Comparison of ENCODE assay signal across 22 cellular contexts in genomic region chr1:154481058-154481457, GRCh38. TPM values are rescaled to one million over a fixed set of nuclear protein-coding genes. Genes with fewer than 3 reads are reported as not detected.
DNase-seq lines count a peak whose midpoint lies in the region; ATAC-seq and TF ChIP-seq lines count a peak whose summit lies in the region.
"Had no signal": no experiment of that assay in that cellular context is flagged by ENCODE, and none has a peak within 500 bp of the region (broad histone marks: within the 10 kb centered on the region; RNA-seq: fewer than 3 reads in every experiment).

No MANE protein-coding gene starts in this region.

- H3K27ac Mint-ChIP-seq in GM23338 (no peak overlapping the region), endodermal cell (no peak overlapping the region), WTC11 (no peak overlapping the region)
- H3K27ac Mint-ChIP-seq: dendritic cell treated with granulocyte-macrophage colony-stimulating factor and Interleukin-4, amounts not matched to agents 40 ng/mL and 50 ng/mL, for 4 days had no signal

- no peaks in the 10 kb centered on the region for H3K79me2 ChIP-seq in GM23338 (replicated peaks; ENCODE audit: insufficient read depth)
- H3K79me2 ChIP-seq: hepatocyte had no signal

- H3K4me1 Mint-ChIP-seq in GM23338 (peaks cover 24% of the 10 kb centered on the region), endodermal cell (peaks cover 8% of the 10 kb centered on the region), WTC11 (peaks cover 24% of the 10 kb centered on the region)

- peak overlapping the region in 7 of 11 experiments; percentile 6 to 30 (median 23); a peak in 5 of 22 replicates for H3K9ac ChIP-seq in BLaER1 treated with 17β-estradiol and CSF1 and Interleukin-3, amounts not matched to agents 10 nM and 100 nM
- H3K9ac ChIP-seq in endodermal cell (ENCODE audit: extremely low read depth, low read length, poor library complexity, severe bottlenecking): no peak overlapping the region

- H3K4me2 ChIP-seq in BLaER1 treated with 17β-estradiol and CSF1 and Interleukin-3, amounts not matched to agents 10 nM and 100 nM: peak overlapping the region in 10 of 11 experiments; percentile 1 to 33 (median 16); a peak in 12 of 22 replicates
- no peak overlapping the region for H3K4me2 ChIP-seq in GM23338
- H3K4me2 ChIP-seq: hepatocyte had no signal

- no peaks in the 10 kb centered on the region for H3K9me3 Mint-ChIP-seq in GM23338
- no peaks in the 10 kb centered on the region for H3K9me3 Mint-ChIP-seq in endodermal cell
- no peaks in the 10 kb centered on the region for H3K9me3 Mint-ChIP-seq in WTC11
- H3K9me3 Mint-ChIP-seq: dendritic cell treated with granulocyte-macrophage colony-stimulating factor and Interleukin-4, amounts not matched to agents 40 ng/mL and 50 ng/mL, for 4 days had no signal

- no peak for ATAC-seq in GM23338
- no peak for ATAC-seq in WTC11
- no peak for ATAC-seq in HG03280 (IDR thresholded peaks at IDR 0.05; ENCODE audit: unreplicated experiment)

- H3K36me3 ChIP-seq in BLaER1 treated with 17β-estradiol and CSF1 and Interleukin-3, amounts not matched to agents 10 nM and 100 nM: no peaks in the 10 kb centered on the region
- H3K36me3 ChIP-seq in GM23338 (ENCODE audit: insufficient read depth): no peaks in the 10 kb centered on the region
- H3K36me3 ChIP-seq in endodermal cell (ENCODE audit: control insufficient read depth, insufficient read depth, low read length): no peaks in the 10 kb centered on the region

- no peaks in the 10 kb centered on the region for H3K9me3 ChIP-seq in BLaER1 treated with 17β-estradiol and CSF1 and Interleukin-3, amounts not matched to agents 10 nM and 100 nM (replicated peaks in 1 of 11)
- no peaks in the 10 kb centered on the region for H3K9me3 ChIP-seq in endodermal cell (ENCODE audit: control insufficient read depth, low read length)
- H3K9me3 ChIP-seq: esophagus muscularis mucosa, thyroid gland had no signal

- no peaks in the 10 kb centered on the region for H3F3A ChIP-seq in GM23338 (replicated peaks; ENCODE audit: low read depth)

- 14% methylated on average over 1 of the region's 1 CpG; no CpG with 5 or more reads in 1 of the 2 experiments for WGBS in endodermal cell (ENCODE audit: insufficient coverage in 1 of 2, insufficient read length in 1 of 2), 2 experiments

- CTCF ChIA-PET in WTC11 (lab: Charles Lee): interaction anchor here (0.6 to 9.0 kb wide), 18 partner anchors 12 to 1517 kb away, joined by 3 to 189 read pairs (median 4); partner anchors contain the start of genes CHRNB2 and UBE2Q1

- H3K27me3 Mint-ChIP-seq in GM23338 (ENCODE audit: insufficient read depth, low read depth, poor library complexity) (no peaks in the 10 kb centered on the region), endodermal cell (ENCODE audit: insufficient read depth) (no peaks in the 10 kb centered on the region), WTC11 (ENCODE audit: low read depth) (no peaks in the 10 kb centered on the region)

- no peak overlapping the region for H2AFZ ChIP-seq in GM23338
- H2AFZ ChIP-seq: hepatocyte had no signal

- POLR2A ChIA-PET in WTC11 (lab: Charles Lee): no interaction called here

- intact Hi-C loops in dorsolateral prefrontal cortex (cut with DNase I): loop anchor here (2.0 to 5.0 kb wide), 2 partner anchors 66 kb away; no protein-coding TSS in a partner anchor

- no peaks in the 10 kb centered on the region for H4K20me1 ChIP-seq in BLaER1 treated with 17β-estradiol and CSF1 and Interleukin-3, amounts not matched to agents 10 nM and 100 nM
- H4K20me1 ChIP-seq in GM23338 (replicated peaks; ENCODE audit: insufficient read depth): no peaks in the 10 kb centered on the region

- H3K27ac ChIP-seq in BLaER1 treated with 17β-estradiol and CSF1 and Interleukin-3, amounts not matched to agents 10 nM and 100 nM: peak overlapping the region in 8 of 11 experiments; percentile 7 to 42 (median 18); a peak in 11 of 22 replicates
- no peak overlapping the region for H3K27ac ChIP-seq in GM23338 (ENCODE audit: low read depth)
- H3K27ac ChIP-seq in endodermal cell (ENCODE audit: low read depth, low read length): no peak overlapping the region
- H3K27ac ChIP-seq in dorsolateral prefrontal cortex: peak overlapping the region in 6 of 59 donors; percentile 5 to 53 (median 24)
- H3K27ac ChIP-seq: hepatocyte, thyroid gland had no signal

- no peak overlapping the region for H3K4me3 Mint-ChIP-seq in GM23338
- H3K4me3 Mint-ChIP-seq in endodermal cell: no peak overlapping the region
- H3K4me3 Mint-ChIP-seq in WTC11: no peak overlapping the region
- H3K4me3 Mint-ChIP-seq: dendritic cell treated with granulocyte-macrophage colony-stimulating factor and Interleukin-4, amounts not matched to agents 40 ng/mL and 50 ng/mL, for 4 days had no signal

- H3K4me1 ChIP-seq in BLaER1 treated with 17β-estradiol and CSF1 and Interleukin-3, amounts not matched to agents 10 nM and 100 nM: peaks cover 36 to 72% (median 65%) of the 10 kb centered on the region in 10 experiments
- H3K4me1 ChIP-seq in GM23338 (ENCODE audit: insufficient read depth): peaks cover 8% of the 10 kb centered on the region
- H3K4me1 ChIP-seq in endodermal cell (ENCODE audit: control insufficient read depth, insufficient read depth, low read length): peaks cover 8% of the 10 kb centered on the region

- DNase-seq in GM23338 (ENCODE audit: low spot score) (peak; percentile 47), NCI-H2171 (lab: John Stamatoyannopoulos, UW) (peak; percentile 51), endodermal cell (no peak), WTC11 (ENCODE audit: low spot score) (no peak), LoVo (ENCODE audit: low spot score) (no peak), dorsolateral prefrontal cortex (no peak)
- DNase-seq: activated CD8-positive, alpha-beta memory T cell treated with anti-CD3 and anti-CD28 coated beads, Interleukin-2, amount 50 U/mL, for 4 hours; activated naive CD4-positive, alpha-beta T cell treated with Interleukin-2 at 50 U/mL for 16 hours; DMS53; NCI-H345; stimulated activated CD4-positive, alpha-beta T cell treated with anti-CD3 and anti-CD28 coated beads, Interleukin-4, amount 100 ng/mL, for 4 hours; thyroid gland had no signal

- no peak overlapping the region for H3K4me3 ChIP-seq in BLaER1 treated with 17β-estradiol and CSF1 and Interleukin-3, amounts not matched to agents 10 nM and 100 nM
- no peak overlapping the region for H3K4me3 ChIP-seq in GM23338
- no peak overlapping the region for H3K4me3 ChIP-seq in endodermal cell (ENCODE audit: low read length)
- H3K4me3 ChIP-seq in dorsolateral prefrontal cortex: no peak overlapping the region
- H3K4me3 ChIP-seq: esophagus muscularis mucosa, hepatocyte, thyroid gland had no signal

- H3K9me2 ChIP-seq in GM23338 (ENCODE audit: insufficient read depth): no peaks in the 10 kb centered on the region

- H3K36me3 Mint-ChIP-seq in GM23338 (ENCODE audit: low read depth) (no peaks in the 10 kb centered on the region), endodermal cell (ENCODE audit: low read depth) (no peaks in the 10 kb centered on the region), WTC11 (no peaks in the 10 kb centered on the region)

- TF ChIP-seq CTCF in GM23338 (conservative IDR thresholded peaks at IDR 0.05; ENCODE audit: low read depth in 2 of 2) (peak; percentile 20 to 25; a peak in 3 of 4 replicates), endodermal cell (conservative IDR thresholded peaks at IDR 0.05) (peak; percentile 28), WTC11 (IDR thresholded peaks at IDR 0.05) (no peak), dorsolateral prefrontal cortex (IDR thresholded peaks at IDR 0.05 in 54 of 56, conservative IDR thresholded peaks at IDR 0.05 in 2 of 56; ENCODE audit: low read depth in 1 of 56, partially characterized antibody in 56 of 56) (no peak)

- H3K27me3 ChIP-seq in BLaER1 treated with 17β-estradiol and CSF1 and Interleukin-3, amounts not matched to agents 10 nM and 100 nM: no peaks in the 10 kb centered on the region
- H3K27me3 ChIP-seq in GM23338 (ENCODE audit: insufficient read depth) (no peaks in the 10 kb centered on the region), endodermal cell (ENCODE audit: control insufficient read depth, insufficient read depth, low read length, poor library complexity, severe bottlenecking) (no peaks in the 10 kb centered on the region), dorsolateral prefrontal cortex (no peaks in the 10 kb centered on the region)
- H3K27me3 ChIP-seq: esophagus muscularis mucosa, hepatocyte, thyroid gland had no signal

TF ChIP-seq in GM23338, 12 proteins besides CTCF, POLR2A, EP300 and RAD21:
- TF ChIP-seq ZNF114 (CRISPR knock-in tag; IDR thresholded peaks at IDR 0.05) (no peak), CREB1 (CRISPR knock-in tag; IDR thresholded peaks at IDR 0.05; ENCODE audit: low read depth) (no peak), STAT1 (IDR thresholded peaks at IDR 0.05; ENCODE audit: unreplicated experiment) (no peak)

TF ChIP-seq in WTC11, 78 proteins besides CTCF, POLR2A, EP300 and RAD21 (continues in another document):
- TF ChIP-seq GTF2I (CRISPR knock-in tag; conservative IDR thresholded peaks at IDR 0.05) (no peak), ZNF138 (CRISPR knock-in tag; conservative IDR thresholded peaks at IDR 0.05) (no peak), ESRRA (CRISPR knock-in tag; IDR thresholded peaks at IDR 0.05; ENCODE audit: borderline replicate concordance) (no peak), MXD4 (CRISPR knock-in tag; IDR thresholded peaks at IDR 0.05; ENCODE audit: borderline replicate concordance) (no peak), E2F5 (CRISPR knock-in tag; IDR thresholded peaks at IDR 0.05) (no peak)

RNA-seq across cellular contexts. Expression of gene TDRD10, which starts 21.0 kb away (rescaled TPM):
- total RNA-seq in GM23338 (2014; rRNA removed; shearing (Covaris generic)): not detected in 2 replicates
- 0.19 and 0.29 TPM in 2 replicates for polyA plus RNA-seq in GM23338 (2016; fragmentation: Nextera tagmentation; extraction: Ambion mirVana)
- total RNA-seq in endodermal cell: not detected
- polyA plus RNA-seq in endodermal cell (2013, experiment 1 of 2): not detected
- polyA plus RNA-seq in endodermal cell (2013, experiment 2 of 2): not detected
- 0.09 to 0.46 TPM (median 0.25 TPM) in 3 replicates for total RNA-seq in WTC11 (2021)
- 1 to 10 TPM in 85 of 120 experiments, under 1 TPM in 35; 0.22 to 4.0 (median 1.4) TPM for total RNA-seq in dorsolateral prefrontal cortex
- total RNA-seq: kidney epithelial cell; MCF 10A; mononuclear cell; osteocyte; T-helper 2 cell treated with Interferon-gamma antibody and Interleukin-4, amounts not matched to agents 100 ng/mL and 5 ng/mL, for 36 hours had no signal
- polyA plus RNA-seq: hepatocyte had no signal

RNA-seq across cellular contexts. Expression of gene SHE, which starts 21.2 kb away (rescaled TPM):
- 0.43 and 0.69 TPM in 2 replicates for total RNA-seq in GM23338 (2014; rRNA removed; shearing (Covaris generic))
- polyA plus RNA-seq in GM23338 (2016; fragmentation: Nextera tagmentation; extraction: Ambion mirVana): 0.16 and 0.23 TPM in 2 replicates
- under 1 TPM; 0.24 to 0.35 TPM for total RNA-seq in endodermal cell
- polyA plus RNA-seq in endodermal cell (2013, experiment 1 of 2): 0.14 TPM
- 0.17 TPM for polyA plus RNA-seq in endodermal cell (2013, experiment 2 of 2)
- 0.73 to 1.1 TPM (median 0.79 TPM) in 3 replicates for total RNA-seq in WTC11 (2021)
- 10 to 100 TPM in 5 of 120 experiments, 1 to 10 TPM in 115; 1.9 to 12.6 (median 4.5) TPM for total RNA-seq in dorsolateral prefrontal cortex
- total RNA-seq: MCF 10A; osteocyte; T-helper 2 cell treated with Interferon-gamma antibody and Interleukin-4, amounts not matched to agents 100 ng/mL and 5 ng/mL, for 36 hours had no signal
- polyA plus RNA-seq: hepatocyte had no signal

Comparison
In these comparisons a context has a peak if more than half of its experiments do, and no peak if none do; other contexts are left out.
1. H3K27ac ChIP-seq: peak in BLaER1 treated with 17β-estradiol and CSF1 and Interleukin-3, amounts not matched to agents 10 nM and 100 nM (8 of 11); none in GM23338 (single experiment) and endodermal cell (single experiment).
2. DNase-seq: peak in GM23338 (single experiment) and NCI-H2171 (single experiment); none in endodermal cell (single experiment), WTC11 (single experiment), LoVo (single experiment) and dorsolateral prefrontal cortex (0 of 10).
3. CTCF ChIP-seq: peak in GM23338 (2 of 2) and endodermal cell (single experiment); none in WTC11 (single experiment) and dorsolateral prefrontal cortex (0 of 56).